In genomic region chr22:19959587-19960490, GRCh38 we compare ENCODE assay signal across 1 cellular context.
A peak's percentile ranks its signal among the peaks of the same experiment; 100 is the strongest.
TF ChIP-seq lines count a peak whose summit lies in the region.

No MANE protein-coding gene starts in this region.

TF ChIP-seq in HepG2, 621 proteins besides CTCF, POLR2A, EP300 and RAD21 (continued from another document and continues in another):
- TF ChIP-seq UBTF (CRISPR knock-in tag; IDR thresholded peaks at IDR 0.05) (peak; percentile 80), GABPA (IDR thresholded peaks at IDR 0.05; ENCODE audit: low read depth, low read length) (no peak), GABPA (CRISPR knock-in tag; IDR thresholded peaks at IDR 0.05; ENCODE audit: low read depth) (no peak), ZNF34 (CRISPR knock-in tag; IDR thresholded peaks at IDR 0.05; ENCODE audit: borderline replicate concordance) (no peak), ZNF746 (CRISPR knock-in tag; IDR thresholded peaks at IDR 0.05) (peak; percentile 87), RBM39 (IDR thresholded peaks at IDR 0.05; ENCODE audit: low read depth, low read length, poor library complexity, severe bottlenecking) (no peak), RXRB (CRISPR knock-in tag; IDR thresholded peaks at IDR 0.05; ENCODE audit: borderline replicate concordance) (peak; percentile 73), SRSF9 (IDR thresholded peaks at IDR 0.05; ENCODE audit: borderline replicate concordance, insufficient read depth, low read depth, low read length, poor library complexity, severe bottlenecking) (no peak), BHLHE40 (IDR thresholded peaks at IDR 0.05; ENCODE audit: low read length) (no peak), ZNF451 (CRISPR knock-in tag; IDR thresholded peaks at IDR 0.05) (no peak), SP5 (CRISPR knock-in tag; IDR thresholded peaks at IDR 0.05; ENCODE audit: borderline replicate concordance, low read depth) (peak; percentile 82), HES4 (CRISPR knock-in tag; IDR thresholded peaks at IDR 0.05; ENCODE audit: borderline replicate concordance) (no peak), KLF9 (CRISPR knock-in tag; IDR thresholded peaks at IDR 0.05; ENCODE audit: low read depth) (peak; percentile 49; the same call in 1 of the 2 replicates), ZNF556 (CRISPR knock-in tag; IDR thresholded peaks at IDR 0.05; ENCODE audit: borderline replicate concordance) (no peak), ZBTB3 (CRISPR knock-in tag; IDR thresholded peaks at IDR 0.05; ENCODE audit: borderline replicate concordance, low read depth) (no peak), NFE2L1 (CRISPR knock-in tag; IDR thresholded peaks at IDR 0.05; ENCODE audit: borderline replicate concordance) (no peak), ZBTB37 (CRISPR knock-in tag; IDR thresholded peaks at IDR 0.05) (0 out of 2 replicates have a peak, but pooled peaks have one; percentile 17), KAT2B (IDR thresholded peaks at IDR 0.05; ENCODE audit: borderline replicate concordance, low read depth, low read length) (no peak), NKX3-1 (CRISPR knock-in tag; IDR thresholded peaks at IDR 0.05) (no peak), ZNF333 (CRISPR knock-in tag; IDR thresholded peaks at IDR 0.05; ENCODE audit: borderline replicate concordance) (0 out of 2 replicates have a peak, but pooled peaks have one; percentile 73), ZNF180 (CRISPR knock-in tag; IDR thresholded peaks at IDR 0.05; ENCODE audit: borderline replicate concordance, low read depth) (no peak), ZNF777 (CRISPR knock-in tag; IDR thresholded peaks at IDR 0.05) (0 out of 2 replicates have a peak, but pooled peaks have one; percentile 20), KMT2A (CRISPR knock-in tag; IDR thresholded peaks at IDR 0.05) (no peak), ZNF260 (CRISPR knock-in tag; IDR thresholded peaks at IDR 0.05; ENCODE audit: borderline replicate concordance, low read depth) (no peak), MZF1 (CRISPR knock-in tag; IDR thresholded peaks at IDR 0.05; ENCODE audit: borderline replicate concordance) (no peak), ZNF30 (CRISPR knock-in tag; IDR thresholded peaks at IDR 0.05) (no peak), ZNF749 (CRISPR knock-in tag; IDR thresholded peaks at IDR 0.05; ENCODE audit: borderline replicate concordance) (no peak), CCDC6 (CRISPR knock-in tag; IDR thresholded peaks at IDR 0.05) (peak; percentile 59; the same call in 1 of the 2 replicates), PATZ1 (CRISPR knock-in tag; IDR thresholded peaks at IDR 0.05) (peak; percentile 92), ZHX1 (CRISPR knock-in tag; IDR thresholded peaks at IDR 0.05; ENCODE audit: low read depth) (no peak), ZSCAN20 (CRISPR knock-in tag; IDR thresholded peaks at IDR 0.05; ENCODE audit: borderline replicate concordance) (no peak), KMT2B (CRISPR knock-in tag; IDR thresholded peaks at IDR 0.05) (no peak), TEAD3 (CRISPR knock-in tag; optimal IDR thresholded peaks at IDR 0.05; ENCODE audit: borderline replicate concordance) (no peak), SMAD3 (CRISPR knock-in tag; IDR thresholded peaks at IDR 0.05) (0 out of 2 replicates have a peak, but pooled peaks have one; percentile 15), HNRNPLL (IDR thresholded peaks at IDR 0.05; ENCODE audit: low read depth, low read length, poor library complexity, severe bottlenecking) (no peak), XRCC5 (optimal IDR thresholded peaks at IDR 0.05; ENCODE audit: low read length) (peak; percentile 62), ZNF720 (CRISPR knock-in tag; IDR thresholded peaks at IDR 0.05) (no peak), NBN (conservative IDR thresholded peaks at IDR 0.05) (no peak), ZNF143 (CRISPR knock-in tag; IDR thresholded peaks at IDR 0.05) (no peak), MAF1 (CRISPR knock-in tag; IDR thresholded peaks at IDR 0.05; ENCODE audit: borderline replicate concordance) (no peak), XBP1 (CRISPR knock-in tag; IDR thresholded peaks at IDR 0.05) (no peak), PAWR (CRISPR knock-in tag; IDR thresholded peaks at IDR 0.05; ENCODE audit: borderline replicate concordance) (no peak), ZNF674 (CRISPR knock-in tag; IDR thresholded peaks at IDR 0.05; ENCODE audit: low read depth) (no peak), ZNF839 (CRISPR knock-in tag; IDR thresholded peaks at IDR 0.05; ENCODE audit: borderline replicate concordance) (no peak), ZNF567 (CRISPR knock-in tag; IDR thresholded peaks at IDR 0.05; ENCODE audit: borderline replicate concordance) (no peak), E2F5 (CRISPR knock-in tag; conservative IDR thresholded peaks at IDR 0.05) (0 out of 2 replicates have a peak, but pooled peaks have one; percentile 14), ZNF317 (CRISPR knock-in tag; IDR thresholded peaks at IDR 0.05) (peak; percentile 86), ZBTB20 (CRISPR knock-in tag; IDR thresholded peaks at IDR 0.05; ENCODE audit: borderline replicate concordance, low read depth) (0 out of 2 replicates have a peak, but pooled peaks have one; percentile 35), HCFC1 (IDR thresholded peaks at IDR 0.05; ENCODE audit: low read depth, low read length) (no peak), GTF2F1 (IDR thresholded peaks at IDR 0.05; ENCODE audit: low read length) (0 out of 2 replicates have a peak, but pooled peaks have one; percentile 8), RBAK (CRISPR knock-in tag; IDR thresholded peaks at IDR 0.05) (no peak), RARA (CRISPR knock-in tag; IDR thresholded peaks at IDR 0.05) (peak; percentile 62), THYN1 (CRISPR knock-in tag; IDR thresholded peaks at IDR 0.05; ENCODE audit: borderline replicate concordance, low read depth) (no peak)
- TF ChIP-seq, protein P1, sequence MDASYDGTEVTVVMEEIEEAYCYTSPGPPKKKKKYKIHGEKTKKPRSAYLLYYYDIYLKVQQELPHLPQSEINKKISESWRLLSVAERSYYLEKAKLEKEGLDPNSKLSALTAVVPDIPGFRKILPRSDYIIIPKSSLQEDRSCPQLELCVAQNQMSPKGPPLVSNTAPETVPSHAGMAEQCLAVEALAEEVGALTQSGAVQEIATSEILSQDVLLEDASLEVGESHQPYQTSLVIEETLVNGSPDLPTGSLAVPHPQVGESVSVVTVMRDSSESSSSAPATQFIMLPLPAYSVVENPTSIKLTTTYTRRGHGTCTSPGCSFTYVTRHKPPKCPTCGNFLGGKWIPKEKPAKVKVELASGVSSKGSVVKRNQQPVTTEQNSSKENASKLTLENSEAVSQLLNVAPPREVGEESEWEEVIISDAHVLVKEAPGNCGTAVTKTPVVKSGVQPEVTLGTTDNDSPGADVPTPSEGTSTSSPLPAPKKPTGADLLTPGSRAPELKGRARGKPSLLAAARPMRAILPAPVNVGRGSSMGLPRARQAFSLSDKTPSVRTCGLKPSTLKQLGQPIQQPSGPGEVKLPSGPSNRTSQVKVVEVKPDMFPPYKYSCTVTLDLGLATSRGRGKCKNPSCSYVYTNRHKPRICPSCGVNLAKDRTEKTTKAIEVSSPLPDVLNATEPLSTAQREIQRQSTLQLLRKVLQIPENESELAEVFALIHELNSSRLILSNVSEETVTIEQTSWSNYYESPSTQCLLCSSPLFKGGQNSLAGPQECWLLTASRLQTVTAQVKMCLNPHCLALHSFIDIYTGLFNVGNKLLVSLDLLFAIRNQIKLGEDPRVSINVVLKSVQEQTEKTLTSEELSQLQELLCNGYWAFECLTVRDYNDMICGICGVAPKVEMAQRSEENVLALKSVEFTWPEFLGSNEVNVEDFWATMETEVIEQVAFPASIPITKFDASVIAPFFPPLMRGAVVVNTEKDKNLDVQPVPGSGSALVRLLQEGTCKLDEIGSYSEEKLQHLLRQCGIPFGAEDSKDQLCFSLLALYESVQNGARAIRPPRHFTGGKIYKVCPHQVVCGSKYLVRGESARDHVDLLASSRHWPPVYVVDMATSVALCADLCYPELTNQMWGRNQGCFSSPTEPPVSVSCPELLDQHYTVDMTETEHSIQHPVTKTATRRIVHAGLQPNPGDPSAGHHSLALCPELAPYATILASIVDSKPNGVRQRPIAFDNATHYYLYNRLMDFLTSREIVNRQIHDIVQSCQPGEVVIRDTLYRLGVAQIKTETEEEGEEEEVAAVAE (CRISPR knock-in tag; IDR thresholded peaks at IDR 0.05; ENCODE audit: borderline replicate concordance), result no peak; the same call in 1 of the 2 replicates
- TF ChIP-seq, protein P2, sequence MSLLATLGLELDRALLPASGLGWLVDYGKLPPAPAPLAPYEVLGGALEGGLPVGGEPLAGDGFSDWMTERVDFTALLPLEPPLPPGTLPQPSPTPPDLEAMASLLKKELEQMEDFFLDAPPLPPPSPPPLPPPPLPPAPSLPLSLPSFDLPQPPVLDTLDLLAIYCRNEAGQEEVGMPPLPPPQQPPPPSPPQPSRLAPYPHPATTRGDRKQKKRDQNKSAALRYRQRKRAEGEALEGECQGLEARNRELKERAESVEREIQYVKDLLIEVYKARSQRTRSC (CRISPR knock-in tag; IDR thresholded peaks at IDR 0.05; ENCODE audit: low read depth), result no peak
- TF ChIP-seq, protein P3, sequence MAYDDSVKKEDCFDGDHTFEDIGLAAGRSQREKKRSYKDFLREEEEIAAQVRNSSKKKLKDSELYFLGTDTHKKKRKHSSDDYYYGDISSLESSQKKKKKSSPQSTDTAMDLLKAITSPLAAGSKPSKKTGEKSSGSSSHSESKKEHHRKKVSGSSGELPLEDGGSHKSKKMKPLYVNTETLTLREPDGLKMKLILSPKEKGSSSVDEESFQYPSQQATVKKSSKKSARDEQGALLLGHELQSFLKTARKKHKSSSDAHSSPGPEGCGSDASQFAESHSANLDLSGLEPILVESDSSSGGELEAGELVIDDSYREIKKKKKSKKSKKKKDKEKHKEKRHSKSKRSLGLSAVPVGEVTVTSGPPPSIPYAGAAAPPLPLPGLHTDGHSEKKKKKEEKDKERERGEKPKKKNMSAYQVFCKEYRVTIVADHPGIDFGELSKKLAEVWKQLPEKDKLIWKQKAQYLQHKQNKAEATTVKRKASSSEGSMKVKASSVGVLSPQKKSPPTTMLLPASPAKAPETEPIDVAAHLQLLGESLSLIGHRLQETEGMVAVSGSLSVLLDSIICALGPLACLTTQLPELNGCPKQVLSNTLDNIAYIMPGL (CRISPR knock-in tag; IDR thresholded peaks at IDR 0.05; ENCODE audit: borderline replicate concordance in 1 of 2, low read depth in 1 of 2), result no peak; a peak in 1 of 4 replicates
